Comparison of ENCODE assay signal across 1 cellular context in the genomic region with DNA sequence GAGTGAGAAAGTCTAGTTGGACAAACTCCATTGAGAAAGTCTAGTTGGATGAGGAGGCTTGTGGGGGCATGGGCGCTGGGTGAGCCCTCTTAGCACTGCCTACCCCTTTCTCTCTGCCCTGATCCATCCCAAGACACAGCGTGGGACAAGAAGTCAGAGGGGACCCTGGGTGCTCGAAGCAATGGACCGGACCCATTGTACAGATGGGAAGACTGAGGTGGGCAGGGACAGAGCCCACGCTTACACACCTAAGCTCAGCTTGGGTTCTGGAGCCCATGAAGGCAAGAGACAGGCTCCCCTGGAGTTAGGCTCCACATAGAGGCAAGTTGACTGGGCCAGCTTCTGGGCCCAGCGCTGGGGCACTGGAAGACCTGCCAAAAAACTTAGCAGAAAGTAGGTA.
TF ChIP-seq lines count a peak whose summit lies in the region.

No MANE protein-coding gene starts in this region.

TF ChIP-seq in HepG2, 621 proteins besides CTCF, POLR2A, EP300 and RAD21 (continued from another document):
- TF ChIP-seq KAT7 (CRISPR knock-in tag; IDR thresholded peaks at IDR 0.05; ENCODE audit: borderline replicate concordance): no peak
TF ChIP-seq in HepG2: peak in this region for 5.
